In genomic region chr4:48944252-48944651, GRCh38 we compare ENCODE assay signal across 1 cellular context.
A peak's percentile ranks its signal among the peaks of the same experiment; 100 is the strongest.
TF ChIP-seq lines count a peak whose summit lies in the region.

No MANE protein-coding gene starts in this region.

TF ChIP-seq in K562, 482 proteins besides CTCF, POLR2A, EP300 and RAD21 (continued from another document):
- TF ChIP-seq FOSL1 (tag; conservative IDR thresholded peaks at IDR 0.05) = 0 out of 2 replicates have a peak, but pooled peaks have one; percentile 13
- 0 out of 2 replicates have a peak, but pooled peaks have one; percentile 39 for TF ChIP-seq PREB (CRISPR knock-in tag; IDR thresholded peaks at IDR 0.05)
- TF ChIP-seq ZBTB8A (IDR thresholded peaks at IDR 0.05; ENCODE audit: partially characterized antibody) = no peak
- no peak for TF ChIP-seq POLR2AphosphoS2 (IDR thresholded peaks at IDR 0.05; ENCODE audit: low read length)
- 0 out of 2 replicates have a peak, but pooled peaks have one; percentile 20 for TF ChIP-seq GABPB1 (CRISPR knock-in tag; IDR thresholded peaks at IDR 0.05)
